Comparison of ENCODE assay signal across 14 cellular contexts in the genomic region with DNA sequence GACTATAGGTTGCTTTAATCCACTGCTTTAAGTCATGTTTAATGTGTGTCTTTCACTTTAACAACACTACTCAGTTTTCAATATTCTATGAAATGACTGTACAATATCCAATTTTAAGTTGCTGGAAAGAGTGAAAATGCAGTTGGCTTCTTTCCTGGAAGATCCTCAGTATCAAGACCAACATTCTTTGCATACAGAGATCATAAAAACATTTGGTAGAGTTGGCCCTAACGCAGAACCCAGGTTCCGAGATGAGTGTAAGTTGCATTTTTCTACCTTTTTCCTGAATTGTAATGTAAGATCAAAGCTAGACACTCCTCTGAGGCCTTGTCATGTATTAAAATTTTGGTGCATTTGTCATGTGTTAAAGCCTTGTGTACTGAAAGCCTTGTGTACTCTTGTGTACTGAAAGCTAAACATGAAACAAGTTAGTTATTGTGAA.
DNase-seq lines count a peak whose midpoint lies in the region; ATAC-seq, FAIRE-seq and TF ChIP-seq lines count a peak whose summit lies in the region.
"Had no signal": no experiment of that assay in that cellular context is flagged by ENCODE, and none has a peak within 500 bp of the region (broad histone marks: within the 10 kb centered on the region; RNA-seq: fewer than 3 reads in every experiment).

No MANE protein-coding gene starts in this region.

- FAIRE-seq in H54 (lab: Jason Lieb, UNC): peak; percentile 23
- FAIRE-seq: K562 had no signal

- ATAC-seq in HG02885 (IDR thresholded peaks at IDR 0.05; ENCODE audit: poor library complexity, unreplicated experiment): no peak
- ATAC-seq: K562, Panc1, sciatic nerve had no signal

- TF ChIP-seq POLR2A in H54 (IDR thresholded peaks at IDR 0.05; ENCODE audit: low read depth, low read length): no peak

- DNase-seq in AG08395 (ENCODE audit: low spot score) (peak; percentile 53), H54 (ENCODE audit: insufficient read length, low spot score) (no peak), amniotic epithelial cell (ENCODE audit: low read depth) (peak; percentile 57), inferior parietal cortex (ENCODE audit: extremely low spot score) (peak; percentile 30), NCI-H1436 (lab: John Stamatoyannopoulos, UW) (no peak), 8988T (no peak), MV-4-11 (lab: John Stamatoyannopoulos, UW) (no peak)
- DNase-seq: activated CD8-positive, alpha-beta memory T cell treated with anti-CD3 and anti-CD28 coated beads, Interleukin-2, amount 50 U/mL, for 4 hours; cortex of kidney; NCI-H2171 treated with DMSO at 0.1 percent for 48 hours had no signal

Comparison
In these comparisons a context has a peak if more than half of its experiments do, and no peak if none do; other contexts are left out.
1. DNase-seq: peak in AG08395 (single experiment), amniotic epithelial cell (single experiment) and inferior parietal cortex (single experiment); none in H54 (single experiment), NCI-H1436 (single experiment), 8988T (single experiment) and MV-4-11 (single experiment).